Comparison of ENCODE assay signal across 8 cellular contexts in the genomic region with DNA sequence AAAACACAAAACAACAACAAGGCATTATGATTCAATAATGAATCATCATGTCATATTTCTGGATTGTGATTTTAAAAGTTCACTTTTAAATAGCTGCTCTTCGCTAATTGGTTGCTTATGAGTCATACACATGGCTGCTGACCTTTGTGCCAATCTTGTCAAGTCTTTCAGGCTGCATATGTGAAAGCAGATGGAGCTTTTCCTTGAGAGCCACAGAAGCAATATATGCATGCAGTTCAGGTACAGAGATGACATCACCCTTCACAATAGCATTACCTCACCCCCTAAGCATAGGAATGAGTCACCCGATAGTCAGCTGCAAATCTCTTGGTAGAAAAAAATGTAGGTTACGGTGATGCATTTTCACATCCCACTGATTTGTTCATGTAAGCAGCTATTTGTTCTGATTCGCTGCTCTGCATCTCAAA. TPM values are rescaled to one million over a fixed set of nuclear protein-coding genes. Genes with fewer than 3 reads are reported as not detected.
DNase-seq lines count a peak whose midpoint lies in the region; ATAC-seq and TF ChIP-seq lines count a peak whose summit lies in the region.

No MANE protein-coding gene starts in this region.

- no peak overlapping the region for H3K4me3 Mint-ChIP-seq in activated naive CD8-positive, alpha-beta T cell treated with anti-CD3 and anti-CD28 coated beads for 36 hours

- TF ChIP-seq CTCF in Peyer's patch (IDR thresholded peaks at IDR 0.05) (no peak), heart left ventricle (IDR thresholded peaks at IDR 0.05) (no peak), gastrocnemius medialis (IDR thresholded peaks at IDR 0.05 in 4 of 5, conservative IDR thresholded peaks at IDR 0.05 in 1 of 5) (no peak)

- WGBS in heart left ventricle, 4 donors = 10 to 15% (median 12%) methylated on average over 4 of the region's 4 CpGs

- H3K36me3 ChIP-seq in Peyer's patch (no peaks in the 10 kb centered on the region), heart left ventricle (peaks cover 0 to 6% (median 0%) of the 10 kb centered on the region in 9 donors), gastrocnemius medialis (no peaks in the 10 kb centered on the region)

- intact Hi-C loops in heart left ventricle (cut with DNase I) (loop anchor here in 2 of 10 donors (1.0 to 2.0 kb wide), 2 partner anchors 27 to 59 kb away; partner anchors contain the start of gene EIF2AK3 (in 2 of the 2)), gastrocnemius medialis (cut with DNase I; ENCODE audit: low total_unique reads) (loop anchor here (1.0 kb wide), 1 partner anchor 27 kb away; the partner anchor contains the start of gene EIF2AK3)

- H3K4me1 ChIP-seq in Peyer's patch (peaks cover 0 to 12% (median 3%) of the 10 kb centered on the region in 4 donors), heart left ventricle (peaks cover 6 to 60% (median 41%) of the 10 kb centered on the region in 12 donors), gastrocnemius medialis (peaks cover 24 to 28% of the 10 kb centered on the region in 2 donors)

- ATAC-seq in GM21447 (IDR thresholded peaks at IDR 0.05; ENCODE audit: unreplicated experiment) (peak; percentile 98), heart left ventricle (peak; percentile 83 to 95 (median 95)), gastrocnemius medialis (peak; percentile 90 to 97)

- H3K27me3 ChIP-seq in Peyer's patch = no peaks in the 10 kb centered on the region
- H3K27me3 ChIP-seq in heart left ventricle = no peaks in the 10 kb centered on the region
- no peaks in the 10 kb centered on the region for H3K27me3 ChIP-seq in gastrocnemius medialis

- H3K4me1 Mint-ChIP-seq in activated naive CD8-positive, alpha-beta T cell treated with anti-CD3 and anti-CD28 coated beads for 36 hours = peaks cover 43% of the 10 kb centered on the region

- H3K4me3 ChIP-seq in Peyer's patch (no peak overlapping the region), heart left ventricle (peak overlapping the region in 6 of 12 donors; percentile 0 to 17 (median 3)), gastrocnemius medialis (no peak overlapping the region)

- no peak for TF ChIP-seq POLR2A in Peyer's patch (IDR thresholded peaks at IDR 0.05)
- no peak for TF ChIP-seq POLR2A in heart left ventricle (IDR thresholded peaks at IDR 0.05)
- peak in 1 of 2 donors; percentile 34 for TF ChIP-seq POLR2A in gastrocnemius medialis (IDR thresholded peaks at IDR 0.05)

- no peaks in the 10 kb centered on the region for H3K9me3 Mint-ChIP-seq in activated naive CD8-positive, alpha-beta T cell treated with anti-CD3 and anti-CD28 coated beads for 36 hours

- DNase-seq in Daoy (ENCODE audit: low read depth) (peak; percentile 94), HPDE6-E6E7 (ENCODE audit: extremely low spot score) (peak; percentile 90), Peyer's patch (peak in 2 of 3 donors; percentile 21 to 79), heart left ventricle (peak in 4 of 5 donors; percentile 26 to 59 (median 40)), gastrocnemius medialis (peak; percentile 14 to 22), NCI-H1092 treated with DMSO at 0.1 percent for 48 hours (lab: John Stamatoyannopoulos, UW) (no peak)
- DNase-seq in activated naive CD8-positive, alpha-beta T cell treated with anti-CD3 and anti-CD28 coated beads for 36 hours = peak; percentile 49

- H3K9me3 ChIP-seq in Peyer's patch = no peaks in the 10 kb centered on the region
- no peaks in the 10 kb centered on the region for H3K9me3 ChIP-seq in heart left ventricle
- H3K9me3 ChIP-seq in gastrocnemius medialis = no peaks in the 10 kb centered on the region

- H3K27me3 Mint-ChIP-seq in activated naive CD8-positive, alpha-beta T cell treated with anti-CD3 and anti-CD28 coated beads for 36 hours = no peaks in the 10 kb centered on the region

- H3K36me3 Mint-ChIP-seq in activated naive CD8-positive, alpha-beta T cell treated with anti-CD3 and anti-CD28 coated beads for 36 hours = peaks cover 5% of the 10 kb centered on the region

- H3K27ac ChIP-seq in Peyer's patch = peak overlapping the region; percentile 43 to 67 (median 52)
- H3K27ac ChIP-seq in heart left ventricle = peak overlapping the region; percentile 19 to 89 (median 73)
- peak overlapping the region; percentile 65 to 73 (median 72) for H3K27ac ChIP-seq in gastrocnemius medialis

- in situ Hi-C loops in gastrocnemius medialis (cut with MboI; ENCODE audit: low sequenced_read_pairs in 4 of 4) = no loop called here

- H3K27ac Mint-ChIP-seq in activated naive CD8-positive, alpha-beta T cell treated with anti-CD3 and anti-CD28 coated beads for 36 hours = peak overlapping the region; percentile 76

RNA-seq across cellular contexts. Expression of gene EIF2AK3, which starts 27.2 kb away (rescaled TPM):
- total RNA-seq in Daoy (2014; rRNA removed; shearing (Covaris generic)) = 12.6 and 16.3 TPM in 2 replicates
- 10 to 100 TPM; 17.1 to 93.3 (median 18.6) TPM for total RNA-seq in Peyer's patch
- 10 to 100 TPM; 10.6 to 14.7 TPM for total RNA-seq in activated naive CD8-positive, alpha-beta T cell treated with anti-CD3 and anti-CD28 coated beads for 36 hours
- total RNA-seq in heart left ventricle = 10 to 100 TPM in 6 of 9 donors, 1 to 10 TPM in 3; 4.7 to 16.1 (median 10.9) TPM
- polyA plus RNA-seq in heart left ventricle = 10 to 100 TPM in 1 of 2 donors, 1 to 10 TPM in 1; 2.7 to 29.9 TPM
- total RNA-seq in gastrocnemius medialis = 10 to 100 TPM in 2 of 4 donors, 1 to 10 TPM in 2; 5.9 to 20.1 (median 9.8) TPM
